10 cellular contexts compared by ENCODE assay signal in genomic region chr5:41509399-41510175, GRCh38. TPM values are rescaled to one million over a fixed set of nuclear protein-coding genes. Genes with fewer than 3 reads are reported as not detected.
DNase-seq lines count a peak whose midpoint lies in the region; ATAC-seq and TF ChIP-seq lines count a peak whose summit lies in the region.
"Had no signal": no experiment of that assay in that cellular context is flagged by ENCODE, and none has a peak within 500 bp of the region (broad histone marks: within the 10 kb centered on the region; RNA-seq: fewer than 3 reads in every experiment).

No MANE protein-coding gene starts in this region.

- peak overlapping the region; percentile 97 for H2AFZ ChIP-seq in GM23338

- H3K4me2 ChIP-seq in GM23338, result peak overlapping the region; percentile 96

- H3K27me3 ChIP-seq in GM23338 (ENCODE audit: insufficient read depth) (peaks cover 43% of the 10 kb centered on the region), iPS-15b (ENCODE audit: control insufficient read depth, insufficient read depth, low read length) (peaks cover 38% of the 10 kb centered on the region)

- no peaks in the 10 kb centered on the region for H3K79me2 ChIP-seq in GM23338 (replicated peaks; ENCODE audit: insufficient read depth)

- H3K4me1 Mint-ChIP-seq in GM23338, result peaks cover 20% of the 10 kb centered on the region
- H3K4me1 Mint-ChIP-seq: IgD-negative memory B cell had no signal

- 0 out of 2 replicates have a peak, but pooled peaks cover 4% of the 10 kb centered on the region for H4K20me1 ChIP-seq in GM23338 (replicated peaks; ENCODE audit: insufficient read depth)

- H3K27me3 Mint-ChIP-seq in GM23338 (ENCODE audit: insufficient read depth, low read depth, poor library complexity), result peaks cover 30% of the 10 kb centered on the region

- H3K4me3 ChIP-seq in GM23338 (peak overlapping the region; percentile 77), cardiac fibroblast (replicated peaks in 1 of 2; ENCODE audit: low read depth in 2 of 2, low read length in 2 of 2) (peak overlapping the region; percentile 56 to 98), iPS-15b (ENCODE audit: low read depth, low read length) (peak overlapping the region; percentile 77), retinal pigment epithelial cell (ENCODE audit: low read length) (peak overlapping the region; percentile 43)

- no peak overlapping the region for H3K27ac ChIP-seq in GM23338 (ENCODE audit: low read depth)

- ATAC-seq in GM23338 (peak; percentile 21), GM18870 (IDR thresholded peaks at IDR 0.05; ENCODE audit: unreplicated experiment) (no peak)
- ATAC-seq: activated T-helper 17 cell treated with anti-CD3 and anti-CD28 coated beads, Interleukin-2, amount 50 U/mL, for 72 hours had no signal

- no peak overlapping the region for H3K27ac Mint-ChIP-seq in GM23338
- H3K27ac Mint-ChIP-seq: activated T-helper 17 cell treated with anti-CD3 and anti-CD28 coated beads, Interleukin-2, amount 50 U/mL, for 72 hours; IgD-negative memory B cell had no signal

- H3K36me3 Mint-ChIP-seq in GM23338 (ENCODE audit: low read depth), result no peaks in the 10 kb centered on the region
- H3K36me3 Mint-ChIP-seq: IgD-negative memory B cell had no signal

- H3K4me1 ChIP-seq in GM23338 (ENCODE audit: insufficient read depth) (peaks cover 17% of the 10 kb centered on the region; the same call in 1 of the 2 replicates), iPS-15b (ENCODE audit: control insufficient read depth, insufficient read depth, low read length) (peaks cover 4% of the 10 kb centered on the region)

- H3K9me2 ChIP-seq in GM23338 (ENCODE audit: insufficient read depth), result no peaks in the 10 kb centered on the region

- H3F3A ChIP-seq in GM23338 (replicated peaks; ENCODE audit: low read depth), result no peaks in the 10 kb centered on the region

- H3K9ac ChIP-seq in iPS-15b (ENCODE audit: low read depth, low read length), result no peak overlapping the region

- peak overlapping the region; percentile 78 for H3K4me3 Mint-ChIP-seq in GM23338
- H3K4me3 Mint-ChIP-seq: activated T-helper 17 cell treated with anti-CD3 and anti-CD28 coated beads, Interleukin-2, amount 50 U/mL, for 72 hours had no signal

- no peaks in the 10 kb centered on the region for H3K9me3 Mint-ChIP-seq in GM23338
- H3K9me3 Mint-ChIP-seq: activated T-helper 17 cell treated with anti-CD3 and anti-CD28 coated beads, Interleukin-2, amount 50 U/mL, for 72 hours had no signal

- no peaks in the 10 kb centered on the region for H3K9me3 ChIP-seq in iPS-15b (ENCODE audit: control insufficient read depth, insufficient read depth, low read length)

- TF ChIP-seq CTCF in GM23338 (conservative IDR thresholded peaks at IDR 0.05; ENCODE audit: low read depth in 2 of 2) (no peak), cardiac fibroblast (IDR thresholded peaks at IDR 0.05; ENCODE audit: low read depth, low read length) (no peak), retinal pigment epithelial cell (conservative IDR thresholded peaks at IDR 0.05; ENCODE audit: low read depth, low read length) (no peak)

- H3K36me3 ChIP-seq in GM23338 (ENCODE audit: insufficient read depth) (no peaks in the 10 kb centered on the region), iPS-15b (ENCODE audit: control insufficient read depth, insufficient read depth, low read length) (no peaks in the 10 kb centered on the region)

- peak; percentile 41 for DNase-seq in GM23338 (ENCODE audit: low spot score)
- no peak for DNase-seq in cardiac fibroblast (ENCODE audit: low read depth in 2 of 2)
- no peak for DNase-seq in retinal pigment epithelial cell (ENCODE audit: low read depth)
- no peak for DNase-seq in NCI-H510A (lab: John Stamatoyannopoulos, UW)
- no peak for DNase-seq in NCI-H2081 treated with DMSO at 0.1 percent for 48 hours (lab: John Stamatoyannopoulos, UW)
- no peak for DNase-seq in SHP77 treated with DMSO at 0.1 percent for 48 hours (lab: John Stamatoyannopoulos, UW)

TF ChIP-seq in GM23338, 12 proteins besides CTCF, POLR2A, EP300 and RAD21:
- TF ChIP-seq EZH2 (IDR thresholded peaks at IDR 0.05; ENCODE audit: low read depth, unreplicated experiment) (peak; percentile 56), JUNB (IDR thresholded peaks at IDR 0.05; ENCODE audit: unreplicated experiment) (no peak)

RNA-seq across cellular contexts. Expression of gene PLCXD3, which starts 0.8 kb away (rescaled TPM):
- 0.03 TPM in 1 of 2 replicates, not detected in the other for total RNA-seq in GM23338 (2014; rRNA removed; shearing (Covaris generic))
- 0.03 TPM in 1 of 2 replicates, not detected in the other for polyA plus RNA-seq in GM23338 (2016; fragmentation: Nextera tagmentation; extraction: Ambion mirVana)
- total RNA-seq: activated T-helper 17 cell treated with anti-CD3 and anti-CD28 coated beads, Interleukin-2, amount 50 U/mL, for 72 hours had no signal
- polyA plus RNA-seq: IgD-negative memory B cell had no signal
